26 cellular contexts compared by ENCODE assay signal in the genomic region with DNA sequence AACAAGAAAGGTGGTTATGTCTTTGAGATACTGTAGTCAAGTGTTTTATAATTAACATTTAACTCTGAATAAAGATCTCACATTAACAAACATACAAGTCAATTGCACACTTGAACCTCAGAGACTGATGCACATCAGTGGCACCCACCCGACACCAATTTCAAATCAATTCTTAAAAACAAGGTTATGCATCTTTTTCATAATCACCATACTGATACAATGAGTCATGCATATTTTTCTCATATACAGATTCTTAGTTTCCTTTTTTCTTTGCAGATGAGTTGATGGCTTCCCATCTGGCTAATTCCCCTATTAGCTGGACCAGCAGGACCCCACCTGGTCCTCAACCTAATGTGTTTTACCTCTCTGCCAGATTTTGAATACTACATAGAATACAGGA.
DNase-seq lines count a peak whose midpoint lies in the region; ATAC-seq and TF ChIP-seq lines count a peak whose summit lies in the region.
"Had no signal": no experiment of that assay in that cellular context is flagged by ENCODE, and none has a peak within 500 bp of the region (broad histone marks: within the 10 kb centered on the region; RNA-seq: fewer than 3 reads in every experiment).

No MANE protein-coding gene starts in this region.

- H3K27ac ChIP-seq in BLaER1 treated with 17β-estradiol and CSF1 and Interleukin-3, amounts not matched to agents 10 nM and 100 nM = no peak overlapping the region
- H3K27ac ChIP-seq in MM.1S (ENCODE audit: low read length) = no peak overlapping the region
- H3K27ac ChIP-seq: brain microvascular endothelial cell, coronary artery, PC-9, spleen, stomach, tibial nerve had no signal

- H3K27me3 ChIP-seq in BLaER1 treated with 17β-estradiol and CSF1 and Interleukin-3, amounts not matched to agents 10 nM and 100 nM = no peaks in the 10 kb centered on the region
- no peaks in the 10 kb centered on the region for H3K27me3 ChIP-seq in MM.1S (replicated peaks; ENCODE audit: insufficient read depth, low read length)
- H3K27me3 ChIP-seq: brain microvascular endothelial cell, spleen, stomach, tibial nerve had no signal

- no peak overlapping the region for H2AFZ ChIP-seq in MM.1S (ENCODE audit: low read length)
- H2AFZ ChIP-seq: PC-9 had no signal

- no peaks in the 10 kb centered on the region for H3K36me3 ChIP-seq in BLaER1 treated with 17β-estradiol and CSF1 and Interleukin-3, amounts not matched to agents 10 nM and 100 nM
- H3K36me3 ChIP-seq in MM.1S (replicated peaks; ENCODE audit: insufficient read depth, low read length) = no peaks in the 10 kb centered on the region
- H3K36me3 ChIP-seq: brain microvascular endothelial cell, spleen, stomach, tibial nerve had no signal

- no peak for TF ChIP-seq CTCF in MM.1S (IDR thresholded peaks at IDR 0.05; ENCODE audit: low read length)

- H3K4me1 ChIP-seq in BLaER1 treated with 17β-estradiol and CSF1 and Interleukin-3, amounts not matched to agents 10 nM and 100 nM = peaks cover 15 to 37% (median 29%) of the 10 kb centered on the region in 10 experiments
- H3K4me1 ChIP-seq in MM.1S (ENCODE audit: low read length) = peaks cover 45% of the 10 kb centered on the region
- H3K4me1 ChIP-seq: Caco-2, stomach, tibial nerve had no signal

- peak; percentile 14 to 43 for ATAC-seq in activated CD4-positive, CD25-positive, alpha-beta regulatory T cell treated with anti-CD3 and anti-CD28 coated beads, Interleukin-2, amount 50 U/mL, for 24 hours
- ATAC-seq in HG03457 (IDR thresholded peaks at IDR 0.05; ENCODE audit: unreplicated experiment) = no peak
- ATAC-seq: left cardiac atrium had no signal

- no peak for DNase-seq in activated CD4-positive, CD25-positive, alpha-beta regulatory T cell (lab: John Stamatoyannopoulos, UW)
- no peak for DNase-seq in MM.1S
- DNase-seq in amniotic epithelial cell (ENCODE audit: low read depth) = peak; percentile 2
- DNase-seq in hippocampal formation (lab: John Stamatoyannopoulos, UW) = no peak
- DNase-seq in NCI-H524 treated with DMSO at 0.1 percent for 48 hours (lab: John Stamatoyannopoulos, UW) = no peak
- DNase-seq: activated CD4-positive, alpha-beta T cell treated with anti-CD3 and anti-CD28 coated beads for 1 hour; AML-193; brain microvascular endothelial cell; Caco-2; HFFc6; KBM-7; left cardiac atrium; NCI-H1048; NCI-H1930; NCI-H226; PC-9; retina; SHP77; spleen; stimulated activated CD4-positive, alpha-beta T cell treated with anti-CD3 and anti-CD28 coated beads, Interleukin-4, amount 100 ng/mL, for 1 hour; stomach had no signal

- H3K4me2 ChIP-seq in BLaER1 treated with 17β-estradiol and CSF1 and Interleukin-3, amounts not matched to agents 10 nM and 100 nM = peak overlapping the region in 9 of 11 experiments; percentile 41 to 80 (median 70); a peak in 14 of 22 replicates
- H3K4me2 ChIP-seq in MM.1S (ENCODE audit: low read depth, low read length) = peak overlapping the region; percentile 50
- H3K4me2 ChIP-seq: PC-9 had no signal

- no peaks in the 10 kb centered on the region for H4K20me1 ChIP-seq in BLaER1 treated with 17β-estradiol and CSF1 and Interleukin-3, amounts not matched to agents 10 nM and 100 nM
- no peaks in the 10 kb centered on the region for H4K20me1 ChIP-seq in MM.1S (ENCODE audit: insufficient read depth, low read length)

- no peak overlapping the region for H3K4me3 ChIP-seq in BLaER1 treated with 17β-estradiol and CSF1 and Interleukin-3, amounts not matched to agents 10 nM and 100 nM
- H3K4me3 ChIP-seq in MM.1S (ENCODE audit: low read length) = no peak overlapping the region
- H3K4me3 ChIP-seq: coronary artery, PC-9, spleen, stomach, tibial nerve had no signal

- H3K9ac ChIP-seq in BLaER1 treated with 17β-estradiol and CSF1 and Interleukin-3, amounts not matched to agents 10 nM and 100 nM = no peak overlapping the region
- H3K9ac ChIP-seq in MM.1S (ENCODE audit: low read length) = no peak overlapping the region

- peaks cover 20% of the 10 kb centered on the region for H3F3A ChIP-seq in MM.1S (ENCODE audit: insufficient read depth, low read length)

- peaks cover 0 to 16% (median 6%) of the 10 kb centered on the region in 11 experiments; a peak in 9 of 22 replicates for H3K9me3 ChIP-seq in BLaER1 treated with 17β-estradiol and CSF1 and Interleukin-3, amounts not matched to agents 10 nM and 100 nM (replicated peaks in 1 of 11)
- H3K9me3 ChIP-seq in MM.1S (replicated peaks; ENCODE audit: insufficient read depth, low read length) = no peaks in the 10 kb centered on the region
- H3K9me3 ChIP-seq: Caco-2, spleen, stomach, tibial nerve had no signal

- no peaks in the 10 kb centered on the region for H3K79me2 ChIP-seq in MM.1S (ENCODE audit: low read length)

- H3K9me2 ChIP-seq in MM.1S (replicated peaks; ENCODE audit: insufficient read depth, low read length) = no peaks in the 10 kb centered on the region
